In genomic region chr15:36880913-36881290, GRCh38 we compare ENCODE assay signal across 20 cellular contexts.
A peak's percentile ranks its signal among the peaks of the same experiment; 100 is the strongest.
DNase-seq lines count a peak whose midpoint lies in the region; ATAC-seq and TF ChIP-seq lines count a peak whose summit lies in the region.
"Had no signal": no experiment of that assay in that cellular context is flagged by ENCODE, and none has a peak within 500 bp of the region (broad histone marks: within the 10 kb centered on the region; RNA-seq: fewer than 3 reads in every experiment).

No MANE protein-coding gene starts in this region.

- WGBS in hepatocyte (ENCODE audit: low lambda C conversion rate, missing lambda C conversion rate) = 43% methylated on average over 5 of the region's 5 CpGs

- H3K36me3 ChIP-seq in cardiac muscle cell (no peaks in the 10 kb centered on the region), hepatocyte (replicated peaks; ENCODE audit: insufficient read depth, low read depth) (no peaks in the 10 kb centered on the region), WERI-Rb-1 (no peaks in the 10 kb centered on the region)
- H3K36me3 ChIP-seq: BLaER1 had no signal

- no peaks in the 10 kb centered on the region for H3K79me2 ChIP-seq in hepatocyte

- peaks cover 100% of the 10 kb centered on the region for H3K27me3 Mint-ChIP-seq in neural crest cell (ENCODE audit: low read depth)
- H3K27me3 Mint-ChIP-seq in activated CD4-positive, alpha-beta T cell treated with anti-CD3 and anti-CD28 coated beads, Interleukin-2, amount 10 ng/mL, durations not matched to agents 24 days and 14 days = peaks cover 94% of the 10 kb centered on the region

- H3K4me3 ChIP-seq in cardiac muscle cell = peak overlapping the region; percentile 13
- no peak overlapping the region for H3K4me3 ChIP-seq in hepatocyte
- H3K4me3 ChIP-seq in WERI-Rb-1 (ENCODE audit: low read depth, low read length) = no peak overlapping the region
- H3K4me3 ChIP-seq: BLaER1, K562 had no signal

- H3K9me2 ChIP-seq in hepatocyte (replicated peaks; ENCODE audit: insufficient read depth) = no peaks in the 10 kb centered on the region

- no peaks in the 10 kb centered on the region for H4K20me1 ChIP-seq in hepatocyte (ENCODE audit: insufficient read depth, poor library complexity, severe bottlenecking)
- H4K20me1 ChIP-seq: BLaER1 had no signal

- peaks cover 69% of the 10 kb centered on the region for H3K4me1 Mint-ChIP-seq in neural crest cell
- H3K4me1 Mint-ChIP-seq in activated CD4-positive, alpha-beta T cell treated with anti-CD3 and anti-CD28 coated beads, Interleukin-2, amount 10 ng/mL, durations not matched to agents 24 days and 14 days = peaks cover 5% of the 10 kb centered on the region

- H3K9me3 Mint-ChIP-seq in neural crest cell = no peaks in the 10 kb centered on the region
- no peaks in the 10 kb centered on the region for H3K9me3 Mint-ChIP-seq in activated CD4-positive, alpha-beta T cell treated with anti-CD3 and anti-CD28 coated beads, Interleukin-2, amount 10 ng/mL, durations not matched to agents 24 days and 14 days

- ATAC-seq in left ventricle myocardium superior = no peak
- ATAC-seq: K562 had no signal

- no peak for TF ChIP-seq CTCF in cardiac muscle cell (IDR thresholded peaks at IDR 0.05; ENCODE audit: low read depth, low read length)
- TF ChIP-seq CTCF in hepatocyte (IDR thresholded peaks at IDR 0.05; ENCODE audit: poor library complexity) = no peak
- TF ChIP-seq CTCF in neural crest cell (conservative IDR thresholded peaks at IDR 0.05) = no peak
- TF ChIP-seq CTCF in WERI-Rb-1 (IDR thresholded peaks at IDR 0.05; ENCODE audit: low read depth, low read length) = no peak

- no peaks in the 10 kb centered on the region for H3K9me3 ChIP-seq in cardiac muscle cell (ENCODE audit: low read depth)
- H3K9me3 ChIP-seq in hepatocyte (ENCODE audit: low read depth) = no peaks in the 10 kb centered on the region
- no peaks in the 10 kb centered on the region for H3K9me3 ChIP-seq in WERI-Rb-1 (ENCODE audit: severe bottlenecking)

- H3K27ac ChIP-seq in cardiac muscle cell (peak overlapping the region; percentile 88), hepatocyte (no peak overlapping the region), WERI-Rb-1 (no peak overlapping the region)
- H3K27ac ChIP-seq: 22Rv1, BLaER1 had no signal

- no peaks in the 10 kb centered on the region for H3K27me3 ChIP-seq in cardiac muscle cell
- peaks cover 95% of the 10 kb centered on the region for H3K27me3 ChIP-seq in hepatocyte
- no peaks in the 10 kb centered on the region for H3K27me3 ChIP-seq in WERI-Rb-1 (ENCODE audit: insufficient read depth, low read depth, severe bottlenecking)

- H2AFZ ChIP-seq in hepatocyte = no peak overlapping the region

- H3K4me1 ChIP-seq in cardiac muscle cell (ENCODE audit: low read depth) (peaks cover 93% of the 10 kb centered on the region), hepatocyte (ENCODE audit: insufficient read depth) (no peaks in the 10 kb centered on the region)
- H3K4me1 ChIP-seq: BLaER1 had no signal

- DNase-seq in cardiac muscle cell (ENCODE audit: low read depth in 1 of 2, low spot score in 1 of 2) (no peak), left ventricle myocardium superior (no peak), hepatocyte (ENCODE audit: low spot score) (no peak), neural crest cell (ENCODE audit: low read depth, low spot score) (no peak), NCI-H2107 treated with DMSO at 0.1 percent for 48 hours (lab: John Stamatoyannopoulos, UW; ENCODE audit: unreplicated experiment) (no peak), WERI-Rb-1 (no peak), DMS53 (lab: John Stamatoyannopoulos, UW) (no peak)
- no peak for DNase-seq in activated CD4-positive, alpha-beta T cell treated with anti-CD3 and anti-CD28 coated beads, Interleukin-2, amount 10 ng/mL, durations not matched to agents 24 days and 14 days
- DNase-seq: EL; NCI-H1048; NCI-H146; NCI-H2081 treated with DMSO at 0.1 percent for 48 hours; NCI-H226; NCI-H526 treated with DMSO at 0.1 percent for 48 hours; NK-92 treated with Interleukin-12 subunit alpha and Interleukin-12 subunit beta, amount 100 ng/mL, for 24 hours; OCI-M1; RPMI8226 had no signal

- no peak overlapping the region for H3K27ac Mint-ChIP-seq in neural crest cell (ENCODE audit: unreplicated experiment)
- H3K27ac Mint-ChIP-seq in activated CD4-positive, alpha-beta T cell treated with anti-CD3 and anti-CD28 coated beads, Interleukin-2, amount 10 ng/mL, durations not matched to agents 24 days and 14 days = no peak overlapping the region

- H3K4me2 ChIP-seq in hepatocyte = peak overlapping the region; percentile 74
- H3K4me2 ChIP-seq: BLaER1 had no signal

- intact Hi-C loops in left ventricle myocardium superior (cut with micrococcal nuclease) = loop anchor here (5.0 kb wide), 1 partner anchor 231 kb away; no protein-coding TSS in a partner anchor
- intact Hi-C loops in activated CD4-positive, alpha-beta T cell treated with anti-CD3 and anti-CD28 coated beads, Interleukin-2, amount 10 ng/mL, durations not matched to agents 24 days and 14 days (cut with micrococcal nuclease) = loop anchor here (10.0 kb wide), 1 partner anchor 1004 kb away; no protein-coding TSS in a partner anchor

- peak overlapping the region; percentile 14 for H3K4me3 Mint-ChIP-seq in neural crest cell
- no peak overlapping the region for H3K4me3 Mint-ChIP-seq in activated CD4-positive, alpha-beta T cell treated with anti-CD3 and anti-CD28 coated beads, Interleukin-2, amount 10 ng/mL, durations not matched to agents 24 days and 14 days

- H3K36me3 Mint-ChIP-seq in neural crest cell (ENCODE audit: low read depth) = peaks cover 11% of the 10 kb centered on the region
- H3K36me3 Mint-ChIP-seq in activated CD4-positive, alpha-beta T cell treated with anti-CD3 and anti-CD28 coated beads, Interleukin-2, amount 10 ng/mL, durations not matched to agents 24 days and 14 days (ENCODE audit: low read depth) = no peaks in the 10 kb centered on the region
